In the genomic region with DNA sequence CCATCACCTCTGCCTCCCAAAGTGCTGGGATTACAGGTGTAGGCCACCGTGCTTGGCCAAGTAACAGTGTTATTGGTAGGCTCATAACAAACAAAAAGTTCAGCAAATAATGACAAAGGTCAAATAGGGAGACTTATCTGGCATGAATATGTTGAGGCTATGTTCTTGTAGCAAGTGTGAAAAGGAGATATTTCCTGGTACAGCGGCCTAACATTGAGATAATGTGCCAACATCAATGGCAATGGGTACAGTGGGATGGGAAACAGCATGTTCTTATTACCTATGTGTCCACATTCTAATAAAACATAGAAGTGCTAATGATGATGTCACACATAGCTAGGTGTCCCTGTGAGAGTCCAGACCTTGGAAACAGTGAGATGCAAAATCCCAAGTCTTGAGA, we compare ENCODE assay signal across 1 cellular context.
TF ChIP-seq lines count a peak whose summit lies in the region.

No MANE protein-coding gene starts in this region.

TF ChIP-seq in GM23338, 12 proteins besides CTCF, POLR2A, EP300 and RAD21 (continued from another document):
- TF ChIP-seq, protein P1, sequence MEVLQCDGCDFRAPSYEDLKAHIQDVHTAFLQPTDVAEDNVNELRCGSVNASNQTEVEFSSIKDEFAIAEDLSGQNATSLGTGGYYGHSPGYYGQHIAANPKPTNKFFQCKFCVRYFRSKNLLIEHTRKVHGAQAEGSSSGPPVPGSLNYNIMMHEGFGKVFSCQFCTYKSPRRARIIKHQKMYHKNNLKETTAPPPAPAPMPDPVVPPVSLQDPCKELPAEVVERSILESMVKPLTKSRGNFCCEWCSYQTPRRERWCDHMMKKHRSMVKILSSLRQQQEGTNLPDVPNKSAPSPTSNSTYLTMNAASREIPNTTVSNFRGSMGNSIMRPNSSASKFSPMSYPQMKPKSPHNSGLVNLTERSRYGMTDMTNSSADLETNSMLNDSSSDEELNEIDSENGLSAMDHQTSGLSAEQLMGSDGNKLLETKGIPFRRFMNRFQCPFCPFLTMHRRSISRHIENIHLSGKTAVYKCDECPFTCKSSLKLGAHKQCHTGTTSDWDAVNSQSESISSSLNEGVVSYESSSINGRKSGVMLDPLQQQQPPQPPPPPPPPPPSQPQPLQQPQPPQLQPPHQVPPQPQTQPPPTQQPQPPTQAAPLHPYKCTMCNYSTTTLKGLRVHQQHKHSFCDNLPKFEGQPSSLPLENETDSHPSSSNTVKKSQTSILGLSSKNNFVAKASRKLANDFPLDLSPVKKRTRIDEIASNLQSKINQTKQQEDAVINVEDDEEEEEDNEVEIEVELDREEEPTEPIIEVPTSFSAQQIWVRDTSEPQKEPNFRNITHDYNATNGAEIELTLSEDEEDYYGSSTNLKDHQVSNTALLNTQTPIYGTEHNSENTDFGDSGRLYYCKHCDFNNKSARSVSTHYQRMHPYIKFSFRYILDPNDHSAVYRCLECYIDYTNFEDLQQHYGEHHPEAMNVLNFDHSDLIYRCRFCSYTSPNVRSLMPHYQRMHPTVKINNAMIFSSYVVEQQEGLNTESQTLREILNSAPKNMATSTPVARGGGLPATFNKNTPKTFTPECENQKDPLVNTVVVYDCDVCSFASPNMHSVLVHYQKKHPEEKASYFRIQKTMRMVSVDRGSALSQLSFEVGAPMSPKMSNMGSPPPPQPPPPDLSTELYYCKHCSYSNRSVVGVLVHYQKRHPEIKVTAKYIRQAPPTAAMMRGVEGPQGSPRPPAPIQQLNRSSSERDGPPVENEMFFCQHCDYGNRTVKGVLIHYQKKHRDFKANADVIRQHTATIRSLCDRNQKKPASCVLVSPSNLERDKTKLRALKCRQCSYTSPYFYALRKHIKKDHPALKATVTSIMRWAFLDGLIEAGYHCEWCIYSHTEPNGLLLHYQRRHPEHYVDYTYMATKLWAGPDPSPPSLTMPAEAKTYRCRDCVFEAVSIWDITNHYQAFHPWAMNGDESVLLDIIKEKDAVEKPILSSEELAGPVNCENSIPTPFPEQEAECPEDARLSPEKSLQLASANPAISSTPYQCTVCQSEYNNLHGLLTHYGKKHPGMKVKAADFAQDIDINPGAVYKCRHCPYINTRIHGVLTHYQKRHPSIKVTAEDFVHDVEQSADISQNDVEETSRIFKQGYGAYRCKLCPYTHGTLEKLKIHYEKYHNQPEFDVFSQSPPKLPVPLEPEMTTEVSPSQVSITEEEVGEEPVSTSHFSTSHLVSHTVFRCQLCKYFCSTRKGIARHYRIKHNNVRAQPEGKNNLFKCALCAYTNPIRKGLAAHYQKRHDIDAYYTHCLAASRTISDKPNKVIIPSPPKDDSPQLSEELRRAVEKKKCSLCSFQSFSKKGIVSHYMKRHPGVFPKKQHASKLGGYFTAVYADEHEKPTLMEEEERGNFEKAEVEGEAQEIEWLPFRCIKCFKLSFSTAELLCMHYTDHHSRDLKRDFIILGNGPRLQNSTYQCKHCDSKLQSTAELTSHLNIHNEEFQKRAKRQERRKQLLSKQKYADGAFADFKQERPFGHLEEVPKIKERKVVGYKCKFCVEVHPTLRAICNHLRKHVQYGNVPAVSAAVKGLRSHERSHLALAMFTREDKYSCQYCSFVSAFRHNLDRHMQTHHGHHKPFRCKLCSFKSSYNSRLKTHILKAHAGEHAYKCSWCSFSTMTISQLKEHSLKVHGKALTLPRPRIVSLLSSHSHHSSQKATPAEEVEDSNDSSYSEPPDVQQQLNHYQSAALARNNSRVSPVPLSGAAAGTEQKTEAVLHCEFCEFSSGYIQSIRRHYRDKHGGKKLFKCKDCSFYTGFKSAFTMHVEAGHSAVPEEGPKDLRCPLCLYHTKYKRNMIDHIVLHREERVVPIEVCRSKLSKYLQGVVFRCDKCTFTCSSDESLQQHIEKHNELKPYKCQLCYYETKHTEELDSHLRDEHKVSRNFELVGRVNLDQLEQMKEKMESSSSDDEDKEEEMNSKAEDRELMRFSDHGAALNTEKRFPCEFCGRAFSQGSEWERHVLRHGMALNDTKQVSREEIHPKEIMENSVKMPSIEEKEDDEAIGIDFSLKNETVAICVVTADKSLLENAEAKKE (CRISPR knock-in tag; IDR thresholded peaks at IDR 0.05): no peak
- TF ChIP-seq EZH2 (IDR thresholded peaks at IDR 0.05; ENCODE audit: low read depth, unreplicated experiment): no peak
